8 cellular contexts compared by ENCODE assay signal in the genomic region with DNA sequence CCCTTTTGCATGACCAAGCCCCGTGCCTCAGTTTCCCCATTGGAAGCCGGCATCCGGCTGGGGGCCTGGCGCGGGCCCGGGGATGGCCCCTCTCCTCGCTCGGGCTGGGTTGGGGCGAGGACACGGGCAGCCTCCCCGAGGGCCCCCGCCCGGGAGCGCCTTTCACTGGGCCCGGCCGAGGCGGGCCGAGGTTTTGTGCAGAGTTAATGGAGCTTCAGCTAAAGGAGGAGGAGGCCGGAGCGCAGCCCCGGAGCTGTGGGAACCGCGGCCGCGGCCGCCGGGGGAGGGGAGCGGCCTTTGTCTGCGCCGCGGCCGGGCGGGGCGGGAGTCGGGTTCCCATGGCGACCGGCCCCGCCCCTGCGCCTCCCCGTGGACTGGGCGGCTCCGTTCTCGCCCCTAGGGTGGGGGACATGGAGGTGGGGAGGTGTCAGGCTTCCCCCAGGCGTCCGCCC. TPM values are rescaled to one million over a fixed set of nuclear protein-coding genes. Genes with fewer than 3 reads are reported as not detected.
DNase-seq lines count a peak whose midpoint lies in the region; ATAC-seq and TF ChIP-seq lines count a peak whose summit lies in the region.

No MANE protein-coding gene starts in this region.

- H3K79me2 ChIP-seq in SK-N-SH (ENCODE audit: insufficient read depth): no peaks in the 10 kb centered on the region

- CTCF ChIA-PET in SK-N-SH (lab: Yijun Ruan, JAX): interaction anchor here (1.2 to 11.4 kb wide), 6 partner anchors 9 to 71 kb away, joined by 4 to 101 read pairs (median 42); partner anchors contain the start of genes DENND6B, HDAC10, MAPK12 and PPP6R2

- TF ChIP-seq POLR2A in body of pancreas (IDR thresholded peaks at IDR 0.05): no peak

- no peak for TF ChIP-seq EP300 in SK-N-SH (IDR thresholded peaks at IDR 0.05; ENCODE audit: borderline replicate concordance in 1 of 2, low read depth in 1 of 2, low read length in 1 of 2)

- no peak overlapping the region for H3K9ac ChIP-seq in HUES64 (ENCODE audit: low read depth, low read length)
- peak overlapping the region; percentile 66; the same call in 1 of the 2 replicates for H3K9ac ChIP-seq in SK-N-SH

- H3K27me3 ChIP-seq in HUES64 (ENCODE audit: insufficient read depth, low read length) (peaks cover 47% of the 10 kb centered on the region), SK-N-SH (ENCODE audit: insufficient read depth) (no peaks in the 10 kb centered on the region), body of pancreas (no peaks in the 10 kb centered on the region)

- intact Hi-C loops in body of pancreas (cut with DNase I): no loop called here

- H4K20me1 ChIP-seq in SK-N-SH (ENCODE audit: insufficient read depth): peaks cover 27% of the 10 kb centered on the region; the same call in 1 of the 2 replicates

- no peak overlapping the region for H2AFZ ChIP-seq in SK-N-SH (ENCODE audit: low read depth)

- H3K36me3 ChIP-seq in HUES64 (ENCODE audit: insufficient read depth, low read length) (peaks cover 15% of the 10 kb centered on the region), SK-N-SH (replicated peaks in 1 of 2; ENCODE audit: control insufficient read depth in 1 of 2, insufficient read depth in 2 of 2, low read length in 1 of 2) (peaks cover 8 to 26% of the 10 kb centered on the region in 2 experiments), body of pancreas (replicated peaks in 1 of 2; ENCODE audit: insufficient read depth in 1 of 2, low read depth in 2 of 2) (peaks cover 0 to 4% of the 10 kb centered on the region in 2 donors)

- peaks cover 3% of the 10 kb centered on the region; the same call in 1 of the 2 replicates for H3K4me1 ChIP-seq in HUES64 (ENCODE audit: insufficient read depth, low read length)
- peaks cover 7 to 23% of the 10 kb centered on the region in 2 experiments; a peak in 2 of 4 replicates for H3K4me1 ChIP-seq in SK-N-SH (ENCODE audit: control insufficient read depth in 1 of 2, insufficient read depth in 2 of 2, low read depth in 1 of 2, low read length in 1 of 2)
- peaks cover 52% of the 10 kb centered on the region for H3K4me1 ChIP-seq in body of pancreas

- peaks cover 36% of the 10 kb centered on the region for H3F3A ChIP-seq in SK-N-SH (replicated peaks; ENCODE audit: insufficient read depth)

- ATAC-seq in body of pancreas (peak; percentile 31), GM21825 (IDR thresholded peaks at IDR 0.05; ENCODE audit: unreplicated experiment) (no peak), HG03025 (IDR thresholded peaks at IDR 0.05; ENCODE audit: low FRiP score, unreplicated experiment) (no peak)

- POLR2A ChIA-PET in SK-N-SH (lab: Yijun Ruan, JAX): interaction anchor here (0.6 to 1.1 kb wide), 3 partner anchors 23 to 99 kb away, joined by 3 read pairs; no protein-coding TSS in a partner anchor

- DNase-seq in DMS114 treated with DMSO at 0.1 percent for 48 hours (lab: John Stamatoyannopoulos, UW; ENCODE audit: unreplicated experiment) (peak; percentile 27), SK-N-SH (peak; percentile 93), body of pancreas (peak; percentile 51 to 66 (median 56)), iPS-NIHi11 (ENCODE audit: low spot score) (peak; percentile 86)
- DNase-seq in stimulated activated CD4-positive, alpha-beta T cell treated with anti-CD3 and anti-CD28 coated beads, Interleukin-1b, Interleukin-23, amount 100 ng/mL, for 4 hours (ENCODE audit: low read depth in 2 of 2): peak; percentile 43 to 65

- TF ChIP-seq CTCF in SK-N-SH (IDR thresholded peaks at IDR 0.05): peak; percentile 27; the same call in 1 of the 2 replicates
- TF ChIP-seq CTCF in body of pancreas (IDR thresholded peaks at IDR 0.05): no peak

- peak overlapping the region; percentile 98 for H3K4me2 ChIP-seq in SK-N-SH

- H3K4me3 ChIP-seq in HUES64 (ENCODE audit: low read length) (peak overlapping the region; percentile 20), SK-N-SH (ENCODE audit: low read depth in 2 of 2, low read length in 1 of 2) (peak overlapping the region; percentile 60 to 71), body of pancreas (no peak overlapping the region)

- H3K9me3 ChIP-seq in HUES64 (ENCODE audit: insufficient read depth, low read depth, low read length): 0 out of 2 replicates have a peak, but pooled peaks cover 5% of the 10 kb centered on the region
- no peaks in the 10 kb centered on the region for H3K9me3 ChIP-seq in SK-N-SH
- no peaks in the 10 kb centered on the region for H3K9me3 ChIP-seq in body of pancreas

- H3K27ac ChIP-seq in HUES64 (ENCODE audit: low read depth, low read length) (no peak overlapping the region), SK-N-SH (ENCODE audit: low read depth in 2 of 2, low read length in 1 of 2) (peak overlapping the region; percentile 53 to 85; a peak in 3 of 4 replicates), body of pancreas (no peak overlapping the region)

- WGBS in HUES64: 1% methylated on average over 44 of the region's 45 CpGs
- WGBS in SK-N-SH (ENCODE audit: low lambda C conversion rate): no CpG with 5 or more reads among the region's 45 CpGs
- 2% methylated on average over 45 of the region's 45 CpGs; no CpG with 5 or more reads in 1 of the 2 donors for WGBS in body of pancreas, 2 donors

- no peaks in the 10 kb centered on the region for H3K9me2 ChIP-seq in SK-N-SH

- TF ChIP-seq RAD21 in SK-N-SH (IDR thresholded peaks at IDR 0.05; ENCODE audit: low read length): no peak

TF ChIP-seq in SK-N-SH, 30 proteins besides CTCF, POLR2A, EP300 and RAD21 (continues in another document):
- peak; percentile 58; the same call in 1 of the 2 replicates for TF ChIP-seq MXI1 (IDR thresholded peaks at IDR 0.05; ENCODE audit: low read depth, low read length)
- no peak for TF ChIP-seq TCF12 (IDR thresholded peaks at IDR 0.05)
- TF ChIP-seq, protein P1, sequence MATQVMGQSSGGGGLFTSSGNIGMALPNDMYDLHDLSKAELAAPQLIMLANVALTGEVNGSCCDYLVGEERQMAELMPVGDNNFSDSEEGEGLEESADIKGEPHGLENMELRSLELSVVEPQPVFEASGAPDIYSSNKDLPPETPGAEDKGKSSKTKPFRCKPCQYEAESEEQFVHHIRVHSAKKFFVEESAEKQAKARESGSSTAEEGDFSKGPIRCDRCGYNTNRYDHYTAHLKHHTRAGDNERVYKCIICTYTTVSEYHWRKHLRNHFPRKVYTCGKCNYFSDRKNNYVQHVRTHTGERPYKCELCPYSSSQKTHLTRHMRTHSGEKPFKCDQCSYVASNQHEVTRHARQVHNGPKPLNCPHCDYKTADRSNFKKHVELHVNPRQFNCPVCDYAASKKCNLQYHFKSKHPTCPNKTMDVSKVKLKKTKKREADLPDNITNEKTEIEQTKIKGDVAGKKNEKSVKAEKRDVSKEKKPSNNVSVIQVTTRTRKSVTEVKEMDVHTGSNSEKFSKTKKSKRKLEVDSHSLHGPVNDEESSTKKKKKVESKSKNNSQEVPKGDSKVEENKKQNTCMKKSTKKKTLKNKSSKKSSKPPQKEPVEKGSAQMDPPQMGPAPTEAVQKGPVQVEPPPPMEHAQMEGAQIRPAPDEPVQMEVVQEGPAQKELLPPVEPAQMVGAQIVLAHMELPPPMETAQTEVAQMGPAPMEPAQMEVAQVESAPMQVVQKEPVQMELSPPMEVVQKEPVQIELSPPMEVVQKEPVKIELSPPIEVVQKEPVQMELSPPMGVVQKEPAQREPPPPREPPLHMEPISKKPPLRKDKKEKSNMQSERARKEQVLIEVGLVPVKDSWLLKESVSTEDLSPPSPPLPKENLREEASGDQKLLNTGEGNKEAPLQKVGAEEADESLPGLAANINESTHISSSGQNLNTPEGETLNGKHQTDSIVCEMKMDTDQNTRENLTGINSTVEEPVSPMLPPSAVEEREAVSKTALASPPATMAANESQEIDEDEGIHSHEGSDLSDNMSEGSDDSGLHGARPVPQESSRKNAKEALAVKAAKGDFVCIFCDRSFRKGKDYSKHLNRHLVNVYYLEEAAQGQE (IDR thresholded peaks at IDR 0.05; ENCODE audit: low read depth, low read length): 0 out of 2 replicates have a peak, but pooled peaks have one; percentile 69
- 0 out of 2 replicates have a peak, but pooled peaks have one; percentile 19 for TF ChIP-seq POLR2AphosphoS5 (IDR thresholded peaks at IDR 0.05; ENCODE audit: low read depth, low read length)
- TF ChIP-seq FOXJ3 (CRISPR knock-in tag; IDR thresholded peaks at IDR 0.05): no peak
- no peak for TF ChIP-seq USF1 (IDR thresholded peaks at IDR 0.05; ENCODE audit: borderline replicate concordance, low read depth)
- TF ChIP-seq NFIC (IDR thresholded peaks at IDR 0.05; ENCODE audit: borderline replicate concordance): no peak

RNA-seq across cellular contexts. Expression of gene MAPK11, which starts 1.4 kb away (rescaled TPM):
- polyA plus RNA-seq in HUES64 (2013, experiment 1 of 2): 1.1 TPM
- polyA plus RNA-seq in HUES64 (2013, experiment 2 of 2): 0.95 TPM
- polyA plus RNA-seq in SK-N-SH (2012; rRNA removed): 36.0 and 38.3 TPM in 2 replicates
- polyA plus RNA-seq in SK-N-SH (2012; cell fraction: cytosol; rRNA removed): 9.2 and 14.0 TPM in 2 replicates
- 182 and 260 TPM in 2 replicates for polyA plus RNA-seq in SK-N-SH (2012; cell fraction: nucleus; rRNA removed)
- 1 to 10 TPM; 3.0 to 3.6 TPM for total RNA-seq in body of pancreas

RNA-seq across cellular contexts. Expression of gene MAPK12, which starts 10.1 kb away (rescaled TPM):
- 12.3 TPM for polyA plus RNA-seq in HUES64 (2013, experiment 1 of 2)
- 11.7 TPM for polyA plus RNA-seq in HUES64 (2013, experiment 2 of 2)
- 118 TPM in 2 replicates for polyA plus RNA-seq in SK-N-SH (2012; rRNA removed)
- 43.8 and 58.3 TPM in 2 replicates for polyA plus RNA-seq in SK-N-SH (2012; cell fraction: cytosol; rRNA removed)
- 480 and 590 TPM in 2 replicates for polyA plus RNA-seq in SK-N-SH (2012; cell fraction: nucleus; rRNA removed)
- 1 to 10 TPM; 3.9 to 4.6 TPM for total RNA-seq in body of pancreas

RNA-seq across cellular contexts. Expression of gene HDAC10, which starts 20.5 kb away (rescaled TPM):
- 11.0 TPM for polyA plus RNA-seq in HUES64 (2013, experiment 1 of 2)
- 11.8 TPM for polyA plus RNA-seq in HUES64 (2013, experiment 2 of 2)
- polyA plus RNA-seq in SK-N-SH (2012; rRNA removed): 51.9 and 55.1 TPM in 2 replicates
- 6.6 and 12.2 TPM in 2 replicates for polyA plus RNA-seq in SK-N-SH (2012; cell fraction: cytosol; rRNA removed)
- polyA plus RNA-seq in SK-N-SH (2012; cell fraction: nucleus; rRNA removed): 513 and 740 TPM in 2 replicates
- 100 to 1,000 TPM in 1 of 2 donors, 10 to 100 TPM in 1; 31.9 to 128 TPM for total RNA-seq in body of pancreas

RNA-seq across cellular contexts. Expression of gene TUBGCP6, which starts 26.7 kb away (rescaled TPM):
- polyA plus RNA-seq in HUES64 (2013, experiment 1 of 2): 15.8 TPM
- polyA plus RNA-seq in HUES64 (2013, experiment 2 of 2): 16.8 TPM
- 40.4 and 42.8 TPM in 2 replicates for polyA plus RNA-seq in SK-N-SH (2012; rRNA removed)
- polyA plus RNA-seq in SK-N-SH (2012; cell fraction: cytosol; rRNA removed): 4.9 and 9.1 TPM in 2 replicates
- polyA plus RNA-seq in SK-N-SH (2012; cell fraction: nucleus; rRNA removed): 290 and 343 TPM in 2 replicates
- total RNA-seq in body of pancreas: 100 to 1,000 TPM in 1 of 2 donors, 10 to 100 TPM in 1; 61.2 to 121 TPM

RNA-seq across cellular contexts. Expression of gene PLXNB2, which starts 35.9 kb away (rescaled TPM):
- 44.5 TPM for polyA plus RNA-seq in HUES64 (2013, experiment 1 of 2)
- polyA plus RNA-seq in HUES64 (2013, experiment 2 of 2): 48.0 TPM
- polyA plus RNA-seq in SK-N-SH (2012; rRNA removed): 85.8 and 108 TPM in 2 replicates
- 38.1 and 61.2 TPM in 2 replicates for polyA plus RNA-seq in SK-N-SH (2012; cell fraction: cytosol; rRNA removed)
- polyA plus RNA-seq in SK-N-SH (2012; cell fraction: nucleus; rRNA removed): 385 and 523 TPM in 2 replicates
- 100 to 1,000 TPM; 113 to 140 TPM for total RNA-seq in body of pancreas

Comparison
In these comparisons a context has a peak if more than half of its experiments do, and no peak if none do; other contexts are left out.
1. DNase-seq: peak in every context shown above with its lines; median percentile 93 in SK-N-SH; 86 in iPS-NIHi11; 56 in body of pancreas; 54 in stimulated activated CD4-positive, alpha-beta T cell treated with anti-CD3 and anti-CD28 coated beads, Interleukin-1b, Interleukin-23, amount 100 ng/mL, for 4 hours; 27 in DMS114 treated with DMSO at 0.1 percent for 48 hours.
2. H3K27ac ChIP-seq: peak in SK-N-SH (2 of 2); none in HUES64 (single experiment) and body of pancreas (0 of 4).
3. H3K4me3 ChIP-seq: peak in HUES64 (single experiment) and SK-N-SH (2 of 2); none in body of pancreas (0 of 2).